ENCODE assay signal across 16 cellular contexts in the genomic region with DNA sequence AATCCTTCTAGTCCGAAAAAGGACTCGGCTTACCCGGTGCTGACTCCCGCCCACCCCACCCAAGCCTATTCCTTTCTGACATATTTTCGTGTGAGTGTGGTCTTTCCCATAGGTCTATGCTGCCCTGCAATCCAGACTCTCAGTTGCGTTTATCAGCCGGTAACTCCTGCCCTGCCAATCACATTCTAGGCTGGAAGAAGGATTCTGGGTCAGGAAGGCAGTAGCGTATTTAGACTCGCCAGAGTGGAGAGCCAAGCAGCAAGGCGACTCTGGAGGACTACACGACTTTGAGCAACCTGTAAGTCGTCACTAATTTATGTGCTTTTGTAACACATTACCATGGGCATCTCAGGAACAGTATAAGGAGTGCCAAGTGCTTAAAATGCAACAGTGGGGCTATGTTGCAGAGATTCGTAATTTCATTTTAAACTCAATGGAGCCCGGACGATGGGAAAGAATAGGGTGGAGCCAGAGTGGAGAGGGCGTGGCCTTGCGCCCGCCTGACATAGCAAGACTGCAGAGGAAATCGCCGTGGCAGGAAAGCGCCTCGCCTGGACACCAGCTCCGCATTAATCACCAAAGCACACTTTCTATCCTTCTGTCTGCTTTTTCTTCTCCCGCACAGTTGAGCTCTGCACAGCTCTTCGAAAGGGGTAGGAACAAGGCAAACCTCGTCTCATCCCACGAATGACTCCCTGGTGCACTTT.
DNase-seq lines count a peak whose midpoint lies in the region; TF ChIP-seq lines count a peak whose summit lies in the region.
"Had no signal": no experiment of that assay in that cellular context is flagged by ENCODE, and none has a peak within 500 bp of the region (broad histone marks: within the 10 kb centered on the region; RNA-seq: fewer than 3 reads in every experiment).

No MANE protein-coding gene starts in this region.

- H3K4me3 ChIP-seq in thyroid gland (replicated peaks in 1 of 3) = no peak overlapping the region
- H3K4me3 ChIP-seq: PC-9 had no signal

- TF ChIP-seq POLR2A in thyroid gland (IDR thresholded peaks at IDR 0.05) = no peak

- H3K27me3 ChIP-seq in thyroid gland = no peaks in the 10 kb centered on the region

- no peaks in the 10 kb centered on the region for H3K4me1 ChIP-seq in thyroid gland

- H3K9me3 ChIP-seq in thyroid gland = no peaks in the 10 kb centered on the region

- TF ChIP-seq CTCF in 22Rv1 (IDR thresholded peaks at IDR 0.05) (no peak), thyroid gland (IDR thresholded peaks at IDR 0.05) (no peak)

- WGBS in thyroid gland, 2 donors = 86 to 90% methylated on average over 27 of the region's 27 CpGs

- DNase-seq in NCI-H1105 (lab: John Stamatoyannopoulos, UW) (peak; percentile 1), RPMI7951 (ENCODE audit: low read depth) (peak; percentile 81), cerebellum (ENCODE audit: low spot score) (peak; percentile 24), DMS 273 treated with DMSO at 0.1 percent for 48 hours (lab: John Stamatoyannopoulos, UW) (no peak), thyroid gland (no peak)
- DNase-seq in stimulated activated CD4-positive, alpha-beta T cell treated with anti-CD3 and anti-CD28 coated beads, Interleukin-4, amount 100 ng/mL, for 24 hours = no peak
- DNase-seq: DMS79, Kasumi-1, NCI-H1092, NCI-H1694, NCI-H2081 treated with DMSO at 0.1 percent for 48 hours, NCI-H524 treated with DMSO at 0.1 percent for 48 hours, PC-9, T-helper 1 cell had no signal

- no peaks in the 10 kb centered on the region for H3K36me3 ChIP-seq in thyroid gland

- H3K27ac ChIP-seq in 22Rv1 (peak overlapping the region; percentile 31; the same call in 1 of the 2 replicates), thyroid gland (no peak overlapping the region)
- H3K27ac ChIP-seq: PC-9, RWPE1 had no signal

- intact Hi-C loops in thyroid gland (cut with DNase I) = no loop called here

Comparison
In these comparisons a context has a peak if more than half of its experiments do, and no peak if none do; other contexts are left out.
1. DNase-seq: peak in NCI-H1105 (single experiment), RPMI7951 (single experiment) and cerebellum (single experiment); none in DMS 273 treated with DMSO at 0.1 percent for 48 hours (single experiment), thyroid gland (0 of 2) and stimulated activated CD4-positive, alpha-beta T cell treated with anti-CD3 and anti-CD28 coated beads, Interleukin-4, amount 100 ng/mL, for 24 hours (single experiment).